14 cellular contexts compared by ENCODE assay signal in the genomic region with DNA sequence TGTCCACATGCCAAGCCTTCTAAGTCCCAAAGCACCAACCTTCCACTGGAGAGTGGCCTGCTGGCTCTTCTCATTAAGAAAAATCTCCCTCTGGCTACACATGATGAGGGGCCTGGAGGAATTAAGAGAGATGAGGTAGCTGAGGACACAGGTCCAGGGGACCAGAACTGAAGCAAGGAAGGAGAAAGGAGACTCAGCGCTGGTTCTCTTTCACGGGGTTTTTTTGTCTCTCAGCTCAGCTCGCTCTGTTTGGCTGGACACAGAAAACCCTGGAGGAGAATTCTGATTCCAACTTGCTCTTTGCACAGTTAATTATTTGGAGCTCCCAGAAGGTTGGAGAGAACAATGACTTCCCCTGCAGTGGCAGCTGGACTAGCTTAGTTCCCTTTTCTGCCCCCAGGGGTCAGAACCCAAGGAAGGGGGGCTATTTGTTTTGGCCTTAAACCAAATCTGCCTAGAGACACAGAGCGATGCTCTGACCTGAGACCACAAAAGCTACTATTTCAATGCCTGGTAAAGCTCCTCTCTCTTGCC.
DNase-seq lines count a peak whose midpoint lies in the region; ATAC-seq and TF ChIP-seq lines count a peak whose summit lies in the region.
"Had no signal": no experiment of that assay in that cellular context is flagged by ENCODE, and none has a peak within 500 bp of the region (broad histone marks: within the 10 kb centered on the region; RNA-seq: fewer than 3 reads in every experiment).

No MANE protein-coding gene starts in this region.

- intact Hi-C loops in left ventricle myocardium superior (cut with micrococcal nuclease) = no loop called here

- no peaks in the 10 kb centered on the region for H4K20me1 ChIP-seq in smooth muscle cell (ENCODE audit: low read depth)

- 85% methylated on average over 4 of the region's 4 CpGs for WGBS in smooth muscle cell (ENCODE audit: low lambda C conversion rate)

- peak overlapping the region; percentile 23 for H2AFZ ChIP-seq in smooth muscle cell (ENCODE audit: low read depth)

- peak; percentile 11 to 13 for DNase-seq in NOMO-1 (lab: John Stamatoyannopoulos, UW; ENCODE audit: unreplicated experiment in 2 of 2)
- DNase-seq in NOMO-1 treated with DMSO at 0.1 percent for 48 hours (lab: John Stamatoyannopoulos, UW; ENCODE audit: unreplicated experiment) = no peak
- peak; percentile 60 for DNase-seq in NT2/D1 (ENCODE audit: low read depth, low spot score)
- no peak for DNase-seq in left ventricle myocardium superior
- no peak for DNase-seq in smooth muscle cell (lab: John Stamatoyannopoulos, UW; ENCODE audit: unreplicated experiment)
- no peak for DNase-seq in activated CD4-positive, alpha-beta memory T cell treated with anti-CD3 and anti-CD28 coated beads, Interleukin-2, amount 10 ng/mL, durations not matched to agents 7 days and 5 days
- no peak for DNase-seq in ureter (ENCODE audit: low spot score)
- DNase-seq: MM.1S, naive B cell, uterus had no signal

- no peak overlapping the region for H3K27ac Mint-ChIP-seq in activated CD4-positive, alpha-beta memory T cell treated with anti-CD3 and anti-CD28 coated beads, Interleukin-2, amount 10 ng/mL, durations not matched to agents 7 days and 5 days
- no peak overlapping the region for H3K27ac Mint-ChIP-seq in stimulated activated memory B cell treated with anti-CD40 and anti-IgM and Interleukin-4, amounts not matched to agents 10 μg/mL and 1 μg/mL and 100 μg/mL, for 72 hours
- H3K27ac Mint-ChIP-seq: naive B cell had no signal

- H3K4me3 ChIP-seq in NT2/D1 (ENCODE audit: insufficient read length, low read depth) (no peak overlapping the region), smooth muscle cell (no peak overlapping the region)
- H3K4me3 ChIP-seq: A549, gastroesophageal sphincter, uterus had no signal

- H3K27me3 ChIP-seq in NT2/D1 (ENCODE audit: insufficient read depth, insufficient read length) = no peaks in the 10 kb centered on the region
- H3K27me3 ChIP-seq in smooth muscle cell (ENCODE audit: low read depth) = no peaks in the 10 kb centered on the region
- H3K27me3 ChIP-seq: gastroesophageal sphincter, uterus had no signal

- no peak overlapping the region for H3K4me2 ChIP-seq in smooth muscle cell
- H3K4me2 ChIP-seq: A549 had no signal

- H3K9ac ChIP-seq in NT2/D1 (ENCODE audit: insufficient read length, low read depth) (no peak overlapping the region), smooth muscle cell (ENCODE audit: low read depth) (no peak overlapping the region)

- H3K4me1 ChIP-seq in NT2/D1 (ENCODE audit: insufficient read depth, insufficient read length) (peaks cover 4% of the 10 kb centered on the region), smooth muscle cell (ENCODE audit: low read depth) (peaks cover 14% of the 10 kb centered on the region)
- H3K4me1 ChIP-seq: A549, gastroesophageal sphincter, uterus had no signal

- no peaks in the 10 kb centered on the region for H3K36me3 Mint-ChIP-seq in activated CD4-positive, alpha-beta memory T cell treated with anti-CD3 and anti-CD28 coated beads, Interleukin-2, amount 10 ng/mL, durations not matched to agents 7 days and 5 days (ENCODE audit: low read depth)
- no peaks in the 10 kb centered on the region for H3K36me3 Mint-ChIP-seq in stimulated activated memory B cell treated with anti-CD40 and anti-IgM and Interleukin-4, amounts not matched to agents 10 μg/mL and 1 μg/mL and 100 μg/mL, for 72 hours
- H3K36me3 Mint-ChIP-seq: naive B cell had no signal

- H3K36me3 ChIP-seq in NT2/D1 (ENCODE audit: insufficient read depth, insufficient read length, low read length) (no peaks in the 10 kb centered on the region), smooth muscle cell (ENCODE audit: low read depth) (no peaks in the 10 kb centered on the region)
- H3K36me3 ChIP-seq: gastroesophageal sphincter, uterus had no signal

- H3K9me3 ChIP-seq in NT2/D1 (ENCODE audit: insufficient read depth, low read length) (no peaks in the 10 kb centered on the region), smooth muscle cell (replicated peaks; ENCODE audit: low read depth) (no peaks in the 10 kb centered on the region)
- H3K9me3 ChIP-seq: A549, uterus had no signal

- H3K79me2 ChIP-seq in smooth muscle cell (ENCODE audit: low read depth) = no peaks in the 10 kb centered on the region

- no peak for TF ChIP-seq CTCF in smooth muscle cell (IDR thresholded peaks at IDR 0.05; ENCODE audit: borderline replicate concordance, insufficient read depth, poor library complexity, severe bottlenecking)

- POLR2A ChIA-PET in activated CD4-positive, alpha-beta memory T cell treated with anti-CD3 and anti-CD28 coated beads, Interleukin-2, amount 10 ng/mL, durations not matched to agents 7 days and 5 days (lab: Charles Lee) = no interaction called here

- no peaks in the 10 kb centered on the region for H3F3A ChIP-seq in smooth muscle cell (ENCODE audit: low read depth)

- peaks cover under 1% of the 10 kb centered on the region for H3K9me3 Mint-ChIP-seq in activated CD4-positive, alpha-beta memory T cell treated with anti-CD3 and anti-CD28 coated beads, Interleukin-2, amount 10 ng/mL, durations not matched to agents 7 days and 5 days
- H3K9me3 Mint-ChIP-seq in stimulated activated memory B cell treated with anti-CD40 and anti-IgM and Interleukin-4, amounts not matched to agents 10 μg/mL and 1 μg/mL and 100 μg/mL, for 72 hours = no peaks in the 10 kb centered on the region
- H3K9me3 Mint-ChIP-seq: central memory CD8-positive, alpha-beta T cell had no signal

- CTCF ChIA-PET in activated CD4-positive, alpha-beta memory T cell treated with anti-CD3 and anti-CD28 coated beads, Interleukin-2, amount 10 ng/mL, durations not matched to agents 7 days and 5 days (lab: Charles Lee) = interaction anchor here (0.7 kb wide), 1 partner anchor 158 kb away, joined by 4 read pairs; no protein-coding TSS in a partner anchor

- no peaks in the 10 kb centered on the region for H3K27me3 Mint-ChIP-seq in activated CD4-positive, alpha-beta memory T cell treated with anti-CD3 and anti-CD28 coated beads, Interleukin-2, amount 10 ng/mL, durations not matched to agents 7 days and 5 days
- H3K27me3 Mint-ChIP-seq in stimulated activated memory B cell treated with anti-CD40 and anti-IgM and Interleukin-4, amounts not matched to agents 10 μg/mL and 1 μg/mL and 100 μg/mL, for 72 hours = no peaks in the 10 kb centered on the region
- H3K27me3 Mint-ChIP-seq: central memory CD8-positive, alpha-beta T cell; naive B cell had no signal

- peak; percentile 82 for ATAC-seq in left ventricle myocardium superior
- ATAC-seq in stimulated activated memory B cell treated with anti-CD40 and anti-IgM and Interleukin-4, amounts not matched to agents 10 μg/mL and 1 μg/mL and 100 μg/mL, for 72 hours = no peak
- ATAC-seq: gastroesophageal sphincter had no signal

- H3K4me1 Mint-ChIP-seq in activated CD4-positive, alpha-beta memory T cell treated with anti-CD3 and anti-CD28 coated beads, Interleukin-2, amount 10 ng/mL, durations not matched to agents 7 days and 5 days = no peaks in the 10 kb centered on the region
- H3K4me1 Mint-ChIP-seq in stimulated activated memory B cell treated with anti-CD40 and anti-IgM and Interleukin-4, amounts not matched to agents 10 μg/mL and 1 μg/mL and 100 μg/mL, for 72 hours = no peaks in the 10 kb centered on the region
- H3K4me1 Mint-ChIP-seq: central memory CD8-positive, alpha-beta T cell had no signal

- H3K27ac ChIP-seq in smooth muscle cell (ENCODE audit: low read depth) = no peak overlapping the region
- H3K27ac ChIP-seq: A549, gastroesophageal sphincter, uterus had no signal

- no peak overlapping the region for H3K4me3 Mint-ChIP-seq in activated CD4-positive, alpha-beta memory T cell treated with anti-CD3 and anti-CD28 coated beads, Interleukin-2, amount 10 ng/mL, durations not matched to agents 7 days and 5 days
- no peak overlapping the region for H3K4me3 Mint-ChIP-seq in stimulated activated memory B cell treated with anti-CD40 and anti-IgM and Interleukin-4, amounts not matched to agents 10 μg/mL and 1 μg/mL and 100 μg/mL, for 72 hours
- H3K4me3 Mint-ChIP-seq: central memory CD8-positive, alpha-beta T cell; naive B cell had no signal

Comparison
In these comparisons a context has a peak if more than half of its experiments do, and no peak if none do; other contexts are left out.
1. DNase-seq: peak in NOMO-1 (2 of 2) and NT2/D1 (single experiment); none in NOMO-1 treated with DMSO at 0.1 percent for 48 hours (single experiment), left ventricle myocardium superior (single experiment), smooth muscle cell (single experiment), activated CD4-positive, alpha-beta memory T cell treated with anti-CD3 and anti-CD28 coated beads, Interleukin-2, amount 10 ng/mL, durations not matched to agents 7 days and 5 days (single experiment) and ureter (single experiment).